Comparison of ENCODE assay signal across 1 cellular context in genomic region chr5:159779481-159779880, GRCh38.
TF ChIP-seq lines count a peak whose summit lies in the region.

No MANE protein-coding gene starts in this region.

TF ChIP-seq in IMR-90, 13 proteins besides CTCF, POLR2A, EP300 and RAD21:
- TF ChIP-seq ELK1 (IDR thresholded peaks at IDR 0.05; ENCODE audit: borderline replicate concordance, low read depth, low read length) (no peak), FOS (IDR thresholded peaks at IDR 0.05; ENCODE audit: low read depth, low read length) (no peak), RCOR1 (IDR thresholded peaks at IDR 0.05; ENCODE audit: insufficient replicate concordance, low read length) (no peak), BHLHE40 (IDR thresholded peaks at IDR 0.05; ENCODE audit: low read depth, low read length) (no peak), CHD1 (IDR thresholded peaks at IDR 0.05; ENCODE audit: low read depth, low read length) (no peak), SMC3 (IDR thresholded peaks at IDR 0.05; ENCODE audit: low read depth, low read length) (no peak), MAZ (IDR thresholded peaks at IDR 0.05; ENCODE audit: borderline replicate concordance, low read depth, low read length) (no peak), CEBPB (IDR thresholded peaks at IDR 0.05; ENCODE audit: low read depth, low read length) (no peak), NFE2L2 (IDR thresholded peaks at IDR 0.05; ENCODE audit: low read depth, low read length) (no peak), MXI1 (IDR thresholded peaks at IDR 0.05; ENCODE audit: borderline replicate concordance, low read depth, low read length) (no peak), RFX5 (IDR thresholded peaks at IDR 0.05; ENCODE audit: low read depth, low read length) (no peak), USF2 (IDR thresholded peaks at IDR 0.05; ENCODE audit: low read depth, low read length) (no peak), MAFK (IDR thresholded peaks at IDR 0.05; ENCODE audit: low read depth, low read length) (no peak)
